1 cellular context compared by ENCODE assay signal in the genomic region with DNA sequence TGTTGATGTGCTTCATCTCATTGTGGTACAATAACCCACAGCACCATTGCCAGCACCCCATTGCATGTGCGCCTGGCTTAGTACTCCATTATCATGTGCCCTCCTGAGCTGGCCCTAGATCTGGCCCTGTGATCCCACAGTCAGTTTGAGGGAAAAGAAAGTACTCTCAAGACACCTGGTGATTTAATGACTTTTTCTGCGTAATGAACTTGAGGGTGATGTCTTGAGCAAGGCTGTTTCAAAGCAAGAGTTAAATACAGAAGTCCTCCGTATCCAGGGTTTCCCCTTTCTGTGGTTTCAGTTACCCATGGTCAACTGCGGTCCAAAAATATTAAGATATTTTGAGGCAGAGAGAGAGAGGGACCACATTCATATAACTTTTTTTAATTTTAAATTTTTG.
TF ChIP-seq lines count a peak whose summit lies in the region.

No MANE protein-coding gene starts in this region.

TF ChIP-seq in GM12878, 131 proteins besides CTCF, POLR2A, EP300 and RAD21 (continued from another document and continues in another):
- TF ChIP-seq LARP7 (IDR thresholded peaks at IDR 0.05) (no peak), MYC (IDR thresholded peaks at IDR 0.05; ENCODE audit: insufficient read depth, insufficient read length, insufficient replicate concordance, low read length, severe bottlenecking) (no peak), NBN (IDR thresholded peaks at IDR 0.05) (peak; percentile 60; the same call in 1 of the 2 replicates), ZNF274 (IDR thresholded peaks at IDR 0.05; ENCODE audit: insufficient read depth, insufficient read length) (no peak), EED (IDR thresholded peaks at IDR 0.05; ENCODE audit: low read depth) (peak; percentile 43; the same call in 1 of the 2 replicates), TBL1XR1 (IDR thresholded peaks at IDR 0.05; ENCODE audit: low read depth, low read length) (peak; percentile 52; the same call in 1 of the 2 replicates), POU2F2 (IDR thresholded peaks at IDR 0.05; ENCODE audit: borderline replicate concordance, low read depth, low read length) (no peak), CREM (IDR thresholded peaks at IDR 0.05; ENCODE audit: low read depth) (peak; percentile 79; the same call in 1 of the 2 replicates), SREBF1 (IDR thresholded peaks at IDR 0.05; ENCODE audit: low read length) (no peak), TARDBP (IDR thresholded peaks at IDR 0.05; ENCODE audit: borderline replicate concordance) (no peak), MEF2A (IDR thresholded peaks at IDR 0.05; ENCODE audit: insufficient read depth, low read depth, low read length) (peak; percentile 91), CEBPZ (IDR thresholded peaks at IDR 0.05; ENCODE audit: low read depth, low read length) (no peak), SMC3 (IDR thresholded peaks at IDR 0.05; ENCODE audit: borderline replicate concordance, low read length) (no peak), GABPA (IDR thresholded peaks at IDR 0.05; ENCODE audit: low read depth) (0 out of 2 replicates have a peak, but pooled peaks have one; percentile 42), MLLT1 (IDR thresholded peaks at IDR 0.05) (peak; percentile 81), RB1 (IDR thresholded peaks at IDR 0.05; ENCODE audit: borderline replicate concordance) (no peak; the same call in 1 of the 2 replicates), CHD1 (IDR thresholded peaks at IDR 0.05; ENCODE audit: low read depth, low read length) (no peak), HCFC1 (IDR thresholded peaks at IDR 0.05; ENCODE audit: low read length) (no peak), NFIC (IDR thresholded peaks at IDR 0.05; ENCODE audit: low read depth, low read length) (peak; percentile 96), SUPT20H (IDR thresholded peaks at IDR 0.05; ENCODE audit: borderline replicate concordance, control insufficient read depth, low read depth, low read length) (no peak), MYB (IDR thresholded peaks at IDR 0.05; ENCODE audit: borderline replicate concordance, low read depth, low read length) (no peak), RCOR1 (conservative IDR thresholded peaks at IDR 0.05; ENCODE audit: low read depth, low read length) (no peak), NFXL1 (IDR thresholded peaks at IDR 0.05; ENCODE audit: borderline replicate concordance) (no peak), ZBTB4 (CRISPR knock-in tag; IDR thresholded peaks at IDR 0.05) (no peak), ETV6 (conservative IDR thresholded peaks at IDR 0.05 in 1 of 2, IDR thresholded peaks at IDR 0.05 in 1 of 2; ENCODE audit: borderline replicate concordance in 1 of 2, low read depth in 1 of 2) (no peak), SP1 (IDR thresholded peaks at IDR 0.05; ENCODE audit: low read depth, low read length) (no peak), SMARCA5 (IDR thresholded peaks at IDR 0.05) (no peak), SIN3A (IDR thresholded peaks at IDR 0.05; ENCODE audit: low read depth, low read length) (no peak), CREB1 (IDR thresholded peaks at IDR 0.05; ENCODE audit: low read depth) (peak; percentile 85), SREBF2 (IDR thresholded peaks at IDR 0.05; ENCODE audit: low read length) (no peak), FOS (IDR thresholded peaks at IDR 0.05; ENCODE audit: borderline replicate concordance, extremely low read depth, insufficient read length) (no peak), CBFB (IDR thresholded peaks at IDR 0.05; ENCODE audit: low read depth) (peak; percentile 92), STAT1 (conservative IDR thresholded peaks at IDR 0.05) (no peak)
- TF ChIP-seq, protein P1, sequence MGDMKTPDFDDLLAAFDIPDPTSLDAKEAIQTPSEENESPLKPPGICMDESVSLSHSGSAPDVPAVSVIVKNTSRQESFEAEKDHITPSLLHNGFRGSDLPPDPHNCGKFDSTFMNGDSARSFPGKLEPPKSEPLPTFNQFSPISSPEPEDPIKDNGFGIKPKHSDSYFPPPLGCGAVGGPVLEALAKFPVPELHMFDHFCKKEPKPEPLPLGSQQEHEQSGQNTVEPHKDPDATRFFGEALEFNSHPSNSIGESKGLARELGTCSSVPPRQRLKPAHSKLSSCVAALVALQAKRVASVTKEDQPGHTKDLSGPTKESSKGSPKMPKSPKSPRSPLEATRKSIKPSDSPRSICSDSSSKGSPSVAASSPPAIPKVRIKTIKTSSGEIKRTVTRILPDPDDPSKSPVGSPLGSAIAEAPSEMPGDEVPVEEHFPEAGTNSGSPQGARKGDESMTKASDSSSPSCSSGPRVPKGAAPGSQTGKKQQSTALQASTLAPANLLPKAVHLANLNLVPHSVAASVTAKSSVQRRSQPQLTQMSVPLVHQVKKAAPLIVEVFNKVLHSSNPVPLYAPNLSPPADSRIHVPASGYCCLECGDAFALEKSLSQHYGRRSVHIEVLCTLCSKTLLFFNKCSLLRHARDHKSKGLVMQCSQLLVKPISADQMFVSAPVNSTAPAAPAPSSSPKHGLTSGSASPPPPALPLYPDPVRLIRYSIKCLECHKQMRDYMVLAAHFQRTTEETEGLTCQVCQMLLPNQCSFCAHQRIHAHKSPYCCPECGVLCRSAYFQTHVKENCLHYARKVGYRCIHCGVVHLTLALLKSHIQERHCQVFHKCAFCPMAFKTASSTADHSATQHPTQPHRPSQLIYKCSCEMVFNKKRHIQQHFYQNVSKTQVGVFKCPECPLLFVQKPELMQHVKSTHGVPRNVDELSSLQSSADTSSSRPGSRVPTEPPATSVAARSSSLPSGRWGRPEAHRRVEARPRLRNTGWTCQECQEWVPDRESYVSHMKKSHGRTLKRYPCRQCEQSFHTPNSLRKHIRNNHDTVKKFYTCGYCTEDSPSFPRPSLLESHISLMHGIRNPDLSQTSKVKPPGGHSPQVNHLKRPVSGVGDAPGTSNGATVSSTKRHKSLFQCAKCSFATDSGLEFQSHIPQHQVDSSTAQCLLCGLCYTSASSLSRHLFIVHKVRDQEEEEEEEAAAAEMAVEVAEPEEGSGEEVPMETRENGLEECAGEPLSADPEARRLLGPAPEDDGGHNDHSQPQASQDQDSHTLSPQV (IDR thresholded peaks at IDR 0.05): no peak
- TF ChIP-seq, protein P2, sequence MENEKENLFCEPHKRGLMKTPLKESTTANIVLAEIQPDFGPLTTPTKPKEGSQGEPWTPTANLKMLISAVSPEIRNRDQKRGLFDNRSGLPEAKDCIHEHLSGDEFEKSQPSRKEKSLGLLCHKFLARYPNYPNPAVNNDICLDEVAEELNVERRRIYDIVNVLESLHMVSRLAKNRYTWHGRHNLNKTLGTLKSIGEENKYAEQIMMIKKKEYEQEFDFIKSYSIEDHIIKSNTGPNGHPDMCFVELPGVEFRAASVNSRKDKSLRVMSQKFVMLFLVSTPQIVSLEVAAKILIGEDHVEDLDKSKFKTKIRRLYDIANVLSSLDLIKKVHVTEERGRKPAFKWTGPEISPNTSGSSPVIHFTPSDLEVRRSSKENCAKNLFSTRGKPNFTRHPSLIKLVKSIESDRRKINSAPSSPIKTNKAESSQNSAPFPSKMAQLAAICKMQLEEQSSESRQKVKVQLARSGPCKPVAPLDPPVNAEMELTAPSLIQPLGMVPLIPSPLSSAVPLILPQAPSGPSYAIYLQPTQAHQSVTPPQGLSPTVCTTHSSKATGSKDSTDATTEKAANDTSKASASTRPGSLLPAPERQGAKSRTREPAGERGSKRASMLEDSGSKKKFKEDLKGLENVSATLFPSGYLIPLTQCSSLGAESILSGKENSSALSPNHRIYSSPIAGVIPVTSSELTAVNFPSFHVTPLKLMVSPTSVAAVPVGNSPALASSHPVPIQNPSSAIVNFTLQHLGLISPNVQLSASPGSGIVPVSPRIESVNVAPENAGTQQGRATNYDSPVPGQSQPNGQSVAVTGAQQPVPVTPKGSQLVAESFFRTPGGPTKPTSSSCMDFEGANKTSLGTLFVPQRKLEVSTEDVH (IDR thresholded peaks at IDR 0.05; ENCODE audit: low read depth, partially characterized antibody): no peak
- TF ChIP-seq, protein P3, sequence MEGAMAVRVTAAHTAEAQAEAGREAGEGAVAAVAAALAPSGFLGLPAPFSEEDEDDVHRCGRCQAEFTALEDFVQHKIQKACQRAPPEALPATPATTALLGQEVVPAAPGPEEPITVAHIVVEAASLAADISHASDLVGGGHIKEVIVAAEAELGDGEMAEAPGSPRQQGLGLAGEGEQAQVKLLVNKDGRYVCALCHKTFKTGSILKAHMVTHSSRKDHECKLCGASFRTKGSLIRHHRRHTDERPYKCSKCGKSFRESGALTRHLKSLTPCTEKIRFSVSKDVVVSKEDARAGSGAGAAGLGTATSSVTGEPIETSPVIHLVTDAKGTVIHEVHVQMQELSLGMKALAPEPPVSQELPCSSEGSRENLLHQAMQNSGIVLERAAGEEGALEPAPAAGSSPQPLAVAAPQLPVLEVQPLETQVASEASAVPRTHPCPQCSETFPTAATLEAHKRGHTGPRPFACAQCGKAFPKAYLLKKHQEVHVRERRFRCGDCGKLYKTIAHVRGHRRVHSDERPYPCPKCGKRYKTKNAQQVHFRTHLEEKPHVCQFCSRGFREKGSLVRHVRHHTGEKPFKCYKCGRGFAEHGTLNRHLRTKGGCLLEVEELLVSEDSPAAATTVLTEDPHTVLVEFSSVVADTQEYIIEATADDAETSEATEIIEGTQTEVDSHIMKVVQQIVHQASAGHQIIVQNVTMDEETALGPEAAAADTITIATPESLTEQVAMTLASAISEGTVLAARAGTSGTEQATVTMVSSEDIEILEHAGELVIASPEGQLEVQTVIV (IDR thresholded peaks at IDR 0.05; ENCODE audit: borderline replicate concordance, partially characterized antibody): no peak
- TF ChIP-seq, protein P4, sequence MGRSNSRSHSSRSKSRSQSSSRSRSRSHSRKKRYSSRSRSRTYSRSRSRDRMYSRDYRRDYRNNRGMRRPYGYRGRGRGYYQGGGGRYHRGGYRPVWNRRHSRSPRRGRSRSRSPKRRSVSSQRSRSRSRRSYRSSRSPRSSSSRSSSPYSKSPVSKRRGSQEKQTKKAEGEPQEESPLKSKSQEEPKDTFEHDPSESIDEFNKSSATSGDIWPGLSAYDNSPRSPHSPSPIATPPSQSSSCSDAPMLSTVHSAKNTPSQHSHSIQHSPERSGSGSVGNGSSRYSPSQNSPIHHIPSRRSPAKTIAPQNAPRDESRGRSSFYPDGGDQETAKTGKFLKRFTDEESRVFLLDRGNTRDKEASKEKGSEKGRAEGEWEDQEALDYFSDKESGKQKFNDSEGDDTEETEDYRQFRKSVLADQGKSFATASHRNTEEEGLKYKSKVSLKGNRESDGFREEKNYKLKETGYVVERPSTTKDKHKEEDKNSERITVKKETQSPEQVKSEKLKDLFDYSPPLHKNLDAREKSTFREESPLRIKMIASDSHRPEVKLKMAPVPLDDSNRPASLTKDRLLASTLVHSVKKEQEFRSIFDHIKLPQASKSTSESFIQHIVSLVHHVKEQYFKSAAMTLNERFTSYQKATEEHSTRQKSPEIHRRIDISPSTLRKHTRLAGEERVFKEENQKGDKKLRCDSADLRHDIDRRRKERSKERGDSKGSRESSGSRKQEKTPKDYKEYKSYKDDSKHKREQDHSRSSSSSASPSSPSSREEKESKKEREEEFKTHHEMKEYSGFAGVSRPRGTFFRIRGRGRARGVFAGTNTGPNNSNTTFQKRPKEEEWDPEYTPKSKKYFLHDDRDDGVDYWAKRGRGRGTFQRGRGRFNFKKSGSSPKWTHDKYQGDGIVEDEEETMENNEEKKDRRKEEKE (IDR thresholded peaks at IDR 0.05): no peak
